Comparison of ENCODE assay signal across 8 cellular contexts in the genomic region with DNA sequence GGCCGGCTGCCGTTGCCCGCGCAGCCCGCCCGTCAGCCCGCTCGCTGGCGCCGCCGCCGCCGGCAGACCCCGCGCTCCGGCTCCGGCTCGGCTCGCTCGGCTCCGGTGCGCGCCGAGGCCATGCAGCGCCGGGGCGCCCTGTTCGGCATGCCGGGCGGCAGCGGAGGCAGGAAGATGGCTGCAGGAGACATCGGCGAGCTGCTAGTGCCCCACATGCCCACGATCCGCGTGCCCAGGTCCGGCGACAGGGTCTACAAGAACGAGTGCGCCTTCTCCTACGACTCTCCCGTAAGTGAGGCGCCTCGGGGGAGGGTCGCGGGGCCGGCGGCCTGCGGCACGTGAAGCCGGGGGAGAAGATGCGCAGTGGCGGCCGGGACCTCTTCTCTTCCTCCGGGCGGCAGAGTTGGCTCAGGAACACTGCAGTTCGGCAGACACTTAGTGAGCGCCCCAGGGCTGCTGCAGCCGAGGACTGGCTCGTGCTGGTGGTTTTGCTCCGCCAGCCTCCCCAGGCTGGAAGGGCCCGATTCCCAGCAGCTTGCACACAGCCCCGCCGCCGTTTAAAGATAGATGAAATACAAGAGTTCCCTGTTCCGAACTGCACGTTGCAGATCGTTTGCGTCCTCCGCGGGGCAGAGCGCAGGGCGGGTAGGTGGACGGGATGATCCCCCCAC. TPM values are rescaled to one million over a fixed set of nuclear protein-coding genes. Genes with fewer than 3 reads are reported as not detected.
A peak's percentile ranks its signal among the peaks of the same experiment; 100 is the strongest.
DNase-seq lines count a peak whose midpoint lies in the region; ATAC-seq and TF ChIP-seq lines count a peak whose summit lies in the region.

No MANE protein-coding gene starts in this region.

- WGBS in HUES64: under 1% methylated on average over 74 of the region's 74 CpGs

- H3K4me3 ChIP-seq in HUES64 (ENCODE audit: low read length) (peak overlapping the region; percentile 87), PC-9 (peak overlapping the region; percentile 97)
- peak overlapping the region; percentile 83 for H3K4me3 ChIP-seq in naive thymus-derived CD4-positive, alpha-beta T cell (ENCODE audit: low read length)

- H3K27me3 ChIP-seq in HUES64 (ENCODE audit: insufficient read depth, low read length) (no peaks in the 10 kb centered on the region), PC-9 (ENCODE audit: insufficient read depth, low read depth) (no peaks in the 10 kb centered on the region)
- H3K27me3 ChIP-seq in naive thymus-derived CD4-positive, alpha-beta T cell (ENCODE audit: control insufficient read depth in 2 of 2, insufficient read depth in 2 of 2, low read length in 2 of 2): no peaks in the 10 kb centered on the region

- peak overlapping the region; percentile 87 for H3K27ac Mint-ChIP-seq in activated T-helper 1 cell treated with anti-CD3 and anti-CD28 coated beads, Interleukin-12 subunit alpha, Interleukin-12 subunit beta, Interleukin-2, Interleukin-4 antibody, amounts not matched to agents 30 ng/mL and 10 ng/mL and 1 ng/mL, durations not matched to agents 14 hours and 24 hours and 36 hours
- H3K27ac Mint-ChIP-seq in naive thymus-derived CD4-positive, alpha-beta T cell: peak overlapping the region; percentile 84 to 90 (median 87)
- peak overlapping the region; percentile 98 for H3K27ac Mint-ChIP-seq in stimulated activated naive B cell treated with anti-CD40 and anti-IgM and Interleukin-4, amounts not matched to agents 10 μg/mL and 1 μg/mL and 100 μg/mL, for 72 hours

- H3K4me3 Mint-ChIP-seq in activated T-helper 1 cell treated with anti-CD3 and anti-CD28 coated beads, Interleukin-12 subunit alpha, Interleukin-12 subunit beta, Interleukin-2, Interleukin-4 antibody, amounts not matched to agents 30 ng/mL and 10 ng/mL and 1 ng/mL, durations not matched to agents 14 hours and 24 hours and 36 hours: peak overlapping the region; percentile 93
- peak overlapping the region; percentile 87 to 98 (median 94) for H3K4me3 Mint-ChIP-seq in naive thymus-derived CD4-positive, alpha-beta T cell
- H3K4me3 Mint-ChIP-seq in stimulated activated naive B cell treated with anti-CD40 and anti-IgM and Interleukin-4, amounts not matched to agents 10 μg/mL and 1 μg/mL and 100 μg/mL, for 72 hours: peak overlapping the region; percentile 89 to 96

- peak overlapping the region; percentile 91 for H3K9ac ChIP-seq in HUES64 (ENCODE audit: low read depth, low read length)

- 0 out of 2 replicates have a peak, but pooled peaks have one; percentile 22 for TF ChIP-seq CTCF in PC-9 (conservative IDR thresholded peaks at IDR 0.05)

- peaks cover 9% of the 10 kb centered on the region for H3K27me3 Mint-ChIP-seq in activated T-helper 1 cell treated with anti-CD3 and anti-CD28 coated beads, Interleukin-12 subunit alpha, Interleukin-12 subunit beta, Interleukin-2, Interleukin-4 antibody, amounts not matched to agents 30 ng/mL and 10 ng/mL and 1 ng/mL, durations not matched to agents 14 hours and 24 hours and 36 hours (ENCODE audit: insufficient read depth)
- H3K27me3 Mint-ChIP-seq in naive thymus-derived CD4-positive, alpha-beta T cell: peaks cover 0 to 19% (median 0%) of the 10 kb centered on the region in 5 donors
- H3K27me3 Mint-ChIP-seq in stimulated activated naive B cell treated with anti-CD40 and anti-IgM and Interleukin-4, amounts not matched to agents 10 μg/mL and 1 μg/mL and 100 μg/mL, for 72 hours: no peaks in the 10 kb centered on the region

- H3K4me1 Mint-ChIP-seq in activated T-helper 1 cell treated with anti-CD3 and anti-CD28 coated beads, Interleukin-12 subunit alpha, Interleukin-12 subunit beta, Interleukin-2, Interleukin-4 antibody, amounts not matched to agents 30 ng/mL and 10 ng/mL and 1 ng/mL, durations not matched to agents 14 hours and 24 hours and 36 hours (ENCODE audit: low read depth): peaks cover 27% of the 10 kb centered on the region
- peaks cover 20 to 55% (median 41%) of the 10 kb centered on the region in 7 donors for H3K4me1 Mint-ChIP-seq in naive thymus-derived CD4-positive, alpha-beta T cell
- H3K4me1 Mint-ChIP-seq in stimulated activated naive B cell treated with anti-CD40 and anti-IgM and Interleukin-4, amounts not matched to agents 10 μg/mL and 1 μg/mL and 100 μg/mL, for 72 hours: peaks cover 23 to 35% of the 10 kb centered on the region in 2 donors

- H3K27ac ChIP-seq in HUES64 (ENCODE audit: low read depth, low read length): peak overlapping the region; percentile 89
- H3K27ac ChIP-seq in PC-9: peak overlapping the region; percentile 57
- peak overlapping the region; percentile 74 for H3K27ac ChIP-seq in naive thymus-derived CD4-positive, alpha-beta T cell (ENCODE audit: low read depth, low read length)

- peaks cover 2% of the 10 kb centered on the region for H3K36me3 Mint-ChIP-seq in activated T-helper 1 cell treated with anti-CD3 and anti-CD28 coated beads, Interleukin-12 subunit alpha, Interleukin-12 subunit beta, Interleukin-2, Interleukin-4 antibody, amounts not matched to agents 30 ng/mL and 10 ng/mL and 1 ng/mL, durations not matched to agents 14 hours and 24 hours and 36 hours (ENCODE audit: low read depth)
- peaks cover 0 to 14% (median 4%) of the 10 kb centered on the region in 5 donors for H3K36me3 Mint-ChIP-seq in naive thymus-derived CD4-positive, alpha-beta T cell
- peaks cover 8 to 10% of the 10 kb centered on the region in 2 donors for H3K36me3 Mint-ChIP-seq in stimulated activated naive B cell treated with anti-CD40 and anti-IgM and Interleukin-4, amounts not matched to agents 10 μg/mL and 1 μg/mL and 100 μg/mL, for 72 hours

- CTCF ChIA-PET in PC-9 (lab: Charles Lee): interaction anchor here (0.7 kb wide), 1 partner anchor 710 kb away, joined by 3 read pairs; no protein-coding TSS in a partner anchor
- CTCF ChIA-PET in naive thymus-derived CD4-positive, alpha-beta T cell (lab: Charles Lee): interaction anchor here (0.6 kb wide), 1 partner anchor 9 kb away, joined by 3 read pairs; no protein-coding TSS in a partner anchor

- no peaks in the 10 kb centered on the region for H4K20me1 ChIP-seq in PC-9 (ENCODE audit: insufficient read depth)

- DNase-seq in DMS79 (lab: John Stamatoyannopoulos, UW) (peak; percentile 44), PC-9 (peak; percentile 79 to 80), fibroblast of gingiva (ENCODE audit: low read depth) (peak; percentile 85)
- DNase-seq in activated T-helper 1 cell treated with anti-CD3 and anti-CD28 coated beads, Interleukin-12 subunit alpha, Interleukin-12 subunit beta, Interleukin-2, Interleukin-4 antibody, amounts not matched to agents 30 ng/mL and 10 ng/mL and 1 ng/mL, durations not matched to agents 14 hours and 24 hours and 36 hours (ENCODE audit: low spot score): peak; percentile 57
- DNase-seq in naive thymus-derived CD4-positive, alpha-beta T cell: peak; percentile 46 to 74 (median 71)
- DNase-seq in stimulated activated naive B cell treated with anti-CD40 and anti-IgM and Interleukin-4, amounts not matched to agents 10 μg/mL and 1 μg/mL and 100 μg/mL, for 72 hours: peak; percentile 51

- peak overlapping the region; percentile 71 for H3K4me2 ChIP-seq in PC-9

- H3K9me2 ChIP-seq in PC-9 (ENCODE audit: insufficient read depth): no peaks in the 10 kb centered on the region

- no TSS peak for BruUV-seq in PC-9 (replicated peaks; lab: Mats Ljungman, UMichigan)

- H2AFZ ChIP-seq in PC-9: peak overlapping the region; percentile 92

- ATAC-seq in GM21526 (IDR thresholded peaks at IDR 0.05; ENCODE audit: low FRiP score, unreplicated experiment): peak; percentile 57
- ATAC-seq in naive thymus-derived CD4-positive, alpha-beta T cell: peak; percentile 71
- peak; percentile 72 to 75 for ATAC-seq in stimulated activated naive B cell treated with anti-CD40 and anti-IgM and Interleukin-4, amounts not matched to agents 10 μg/mL and 1 μg/mL and 100 μg/mL, for 72 hours (replicated peaks)

- intact Hi-C loops in PC-9 (cut with micrococcal nuclease; ENCODE audit: unreplicated experiment): loop anchor here (1.0 to 5.0 kb wide), 3 partner anchors 20 to 114 kb away; partner anchors contain the start of genes MRPL47 and NDUFB5
- intact Hi-C loops in activated T-helper 1 cell treated with anti-CD3 and anti-CD28 coated beads, Interleukin-12 subunit alpha, Interleukin-12 subunit beta, Interleukin-2, Interleukin-4 antibody, amounts not matched to agents 30 ng/mL and 10 ng/mL and 1 ng/mL, durations not matched to agents 14 hours and 24 hours and 36 hours (cut with micrococcal nuclease): loop anchor here (2.0 to 10.0 kb wide), 5 partner anchors 201 to 1260 kb away; partner anchors contain the start of genes FXR1, GNB4, PIK3CA and ZNF639
- intact Hi-C loops in naive thymus-derived CD4-positive, alpha-beta T cell (cut with micrococcal nuclease): loop anchor here (1.0 to 10.0 kb wide), 17 partner anchors 44 to 1260 kb away; partner anchors contain the start of genes MFN1 (in 2 of the 2), ACTL6A (in 1 of the 2), CCDC39 (in 1 of the 2) and FXR1 (in 1 of the 2)

- POLR2A ChIA-PET in PC-9 (lab: Charles Lee; ENCODE audit: unreplicated experiment): no interaction called here
- POLR2A ChIA-PET in naive thymus-derived CD4-positive, alpha-beta T cell (lab: Charles Lee): interaction anchor here (0.9 to 1.4 kb wide), 5 partner anchors 49 to 504 kb away, joined by 3 to 5 read pairs (median 3); partner anchors contain the start of genes ACTL6A, MRPL47 and NDUFB5

- H3K36me3 ChIP-seq in HUES64 (ENCODE audit: insufficient read depth, low read length): peaks cover 3% of the 10 kb centered on the region; the same call in 1 of the 2 replicates
- H3K36me3 ChIP-seq in PC-9 (ENCODE audit: low read depth): no peaks in the 10 kb centered on the region
- H3K36me3 ChIP-seq in naive thymus-derived CD4-positive, alpha-beta T cell (ENCODE audit: control insufficient read depth in 2 of 3, insufficient read depth in 3 of 3, low read length in 3 of 3): peaks cover 0 to 4% (median 0%) of the 10 kb centered on the region in 3 experiments

- no peaks in the 10 kb centered on the region for H3K9me3 Mint-ChIP-seq in activated T-helper 1 cell treated with anti-CD3 and anti-CD28 coated beads, Interleukin-12 subunit alpha, Interleukin-12 subunit beta, Interleukin-2, Interleukin-4 antibody, amounts not matched to agents 30 ng/mL and 10 ng/mL and 1 ng/mL, durations not matched to agents 14 hours and 24 hours and 36 hours
- peaks cover 0 to 1% (median 0%) of the 10 kb centered on the region in 11 donors for H3K9me3 Mint-ChIP-seq in naive thymus-derived CD4-positive, alpha-beta T cell
- peaks cover 0 to 2% of the 10 kb centered on the region in 2 donors for H3K9me3 Mint-ChIP-seq in stimulated activated naive B cell treated with anti-CD40 and anti-IgM and Interleukin-4, amounts not matched to agents 10 μg/mL and 1 μg/mL and 100 μg/mL, for 72 hours

- H3K4me1 ChIP-seq in HUES64 (ENCODE audit: insufficient read depth, low read length) (peaks cover 14% of the 10 kb centered on the region; the same call in 1 of the 2 replicates), PC-9 (replicated peaks; ENCODE audit: insufficient read depth) (peaks cover 9% of the 10 kb centered on the region)
- H3K4me1 ChIP-seq in naive thymus-derived CD4-positive, alpha-beta T cell (ENCODE audit: control insufficient read depth in 2 of 2, insufficient read depth in 2 of 2, low read length in 2 of 2): peaks cover 0 to 7% of the 10 kb centered on the region in 2 donors

- peaks cover 25% of the 10 kb centered on the region for H3F3A ChIP-seq in PC-9 (ENCODE audit: insufficient read depth, low read depth)

- H3K9me3 ChIP-seq in HUES64 (ENCODE audit: insufficient read depth, low read depth, low read length) (no peaks in the 10 kb centered on the region), PC-9 (ENCODE audit: insufficient read depth, low read depth) (no peaks in the 10 kb centered on the region)
- H3K9me3 ChIP-seq in naive thymus-derived CD4-positive, alpha-beta T cell (ENCODE audit: control insufficient read depth in 2 of 3, low read length in 3 of 3): no peaks in the 10 kb centered on the region

- peaks cover 41% of the 10 kb centered on the region for H3K79me2 ChIP-seq in PC-9 (ENCODE audit: low read depth)

RNA-seq across cellular contexts. Expression of gene USP13, which starts 0.4 kb away (rescaled TPM):
- polyA plus RNA-seq in HUES64 (2013, experiment 1 of 2): 14.8 TPM
- polyA plus RNA-seq in HUES64 (2013, experiment 2 of 2): 15.3 TPM
- total RNA-seq in PC-9 (2021): 24.7 and 24.8 TPM in 2 replicates
- total RNA-seq in activated T-helper 1 cell treated with anti-CD3 and anti-CD28 coated beads, Interleukin-12 subunit alpha, Interleukin-12 subunit beta, Interleukin-2, Interleukin-4 antibody, amounts not matched to agents 30 ng/mL and 10 ng/mL and 1 ng/mL, durations not matched to agents 14 hours and 24 hours and 36 hours: 11.1 and 11.3 TPM in 2 replicates
- total RNA-seq in naive thymus-derived CD4-positive, alpha-beta T cell: 1 to 10 TPM; 6.7 to 9.1 (median 8.4) TPM
- polyA plus RNA-seq in naive thymus-derived CD4-positive, alpha-beta T cell: 1 to 10 TPM; 5.7 to 7.7 TPM

RNA-seq across cellular contexts. Expression of gene NDUFB5, which starts 48.6 kb away (rescaled TPM):
- polyA plus RNA-seq in HUES64 (2013, experiment 1 of 2): 72.4 TPM
- polyA plus RNA-seq in HUES64 (2013, experiment 2 of 2): 94.7 TPM
- 121 and 128 TPM in 2 replicates for total RNA-seq in PC-9 (2021)
- 81.5 and 86.1 TPM in 2 replicates for total RNA-seq in activated T-helper 1 cell treated with anti-CD3 and anti-CD28 coated beads, Interleukin-12 subunit alpha, Interleukin-12 subunit beta, Interleukin-2, Interleukin-4 antibody, amounts not matched to agents 30 ng/mL and 10 ng/mL and 1 ng/mL, durations not matched to agents 14 hours and 24 hours and 36 hours
- 10 to 100 TPM; 33.4 to 80.2 (median 62.8) TPM for total RNA-seq in naive thymus-derived CD4-positive, alpha-beta T cell
- 100 to 1,000 TPM in 1 of 2 donors, 10 to 100 TPM in 1; 45.7 to 105 TPM for polyA plus RNA-seq in naive thymus-derived CD4-positive, alpha-beta T cell

RNA-seq across cellular contexts. Expression of gene MRPL47, which starts 48.8 kb away (rescaled TPM):
- 85.2 TPM for polyA plus RNA-seq in HUES64 (2013, experiment 1 of 2)
- polyA plus RNA-seq in HUES64 (2013, experiment 2 of 2): 86.5 TPM
- total RNA-seq in PC-9 (2021): 51.3 and 56.1 TPM in 2 replicates
- total RNA-seq in activated T-helper 1 cell treated with anti-CD3 and anti-CD28 coated beads, Interleukin-12 subunit alpha, Interleukin-12 subunit beta, Interleukin-2, Interleukin-4 antibody, amounts not matched to agents 30 ng/mL and 10 ng/mL and 1 ng/mL, durations not matched to agents 14 hours and 24 hours and 36 hours: 65.1 and 65.5 TPM in 2 replicates
- total RNA-seq in naive thymus-derived CD4-positive, alpha-beta T cell: 10 to 100 TPM; 14.4 to 41.4 (median 18.5) TPM
- 10 to 100 TPM; 45.1 to 50.5 TPM for polyA plus RNA-seq in naive thymus-derived CD4-positive, alpha-beta T cell

Comparison
In these comparisons a context has a peak if more than half of its experiments do, and no peak if none do; other contexts are left out.
1. Peak in every context shown above with its lines: DNase-seq, ATAC-seq, H3K4me3 ChIP-seq and H3K27ac ChIP-seq.